ENCODE assay signal across 1 cellular context in genomic region chr6:11197846-11198245, GRCh38.
TF ChIP-seq lines count a peak whose summit lies in the region.

No MANE protein-coding gene starts in this region.

TF ChIP-seq in H1, 55 proteins besides CTCF, POLR2A, EP300 and RAD21:
- TF ChIP-seq ZNF274 (IDR thresholded peaks at IDR 0.05; ENCODE audit: borderline replicate concordance, extremely low read depth, low read length) (no peak), MAFK (IDR thresholded peaks at IDR 0.05; ENCODE audit: low read depth, low read length) (no peak), KDM1A (IDR thresholded peaks at IDR 0.05; ENCODE audit: borderline replicate concordance, low read length) (no peak), SP4 (IDR thresholded peaks at IDR 0.05; ENCODE audit: low read length) (no peak), CHD1 (IDR thresholded peaks at IDR 0.05; ENCODE audit: low read depth, low read length) (no peak), TBP (IDR thresholded peaks at IDR 0.05; ENCODE audit: low read depth, low read length) (no peak), BACH1 (IDR thresholded peaks at IDR 0.05; ENCODE audit: low read length) (no peak), SP2 (IDR thresholded peaks at IDR 0.05; ENCODE audit: low read length) (no peak), RBBP5 (IDR thresholded peaks at IDR 0.05; ENCODE audit: borderline replicate concordance, low read depth, low read length) (no peak), BRCA1 (IDR thresholded peaks at IDR 0.05; ENCODE audit: low read depth, low read length) (no peak), GABPA (IDR thresholded peaks at IDR 0.05; ENCODE audit: borderline replicate concordance, insufficient read depth, low read length) (no peak), HDAC6 (IDR thresholded peaks at IDR 0.05; ENCODE audit: low read depth, low read length) (no peak)
